Comparison of ENCODE assay signal across 24 cellular contexts in the genomic region with DNA sequence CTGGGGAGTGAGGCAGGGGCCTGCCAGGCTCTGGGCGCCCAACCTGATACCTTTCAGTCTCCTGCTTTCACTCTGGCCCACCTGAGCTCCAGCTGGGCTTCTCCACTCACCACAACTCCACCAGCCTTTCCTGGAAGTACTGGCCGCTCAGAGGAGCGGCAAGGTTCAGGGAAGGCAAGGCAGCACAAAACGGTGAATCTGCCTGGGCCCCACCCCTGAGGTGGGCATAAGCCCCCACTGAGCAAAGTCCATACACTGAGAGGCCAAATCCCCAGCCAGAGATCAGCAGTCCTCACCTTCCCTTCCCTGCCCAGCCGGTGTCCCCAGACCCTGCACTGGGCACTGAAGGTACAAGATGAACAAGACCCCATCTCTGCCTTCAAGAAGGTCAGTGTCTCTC.
A peak's percentile ranks its signal among the peaks of the same experiment; 100 is the strongest.
DNase-seq lines count a peak whose midpoint lies in the region; ATAC-seq and TF ChIP-seq lines count a peak whose summit lies in the region.
"Had no signal": no experiment of that assay in that cellular context is flagged by ENCODE, and none has a peak within 500 bp of the region (broad histone marks: within the 10 kb centered on the region; RNA-seq: fewer than 3 reads in every experiment).

No MANE protein-coding gene starts in this region.

- peaks cover 6 to 7% of the 10 kb centered on the region in 2 donors for H3K4me1 ChIP-seq in neuronal stem cell (ENCODE audit: control insufficient read depth in 2 of 2, insufficient read depth in 1 of 2, low read depth in 1 of 2, low read length in 2 of 2)
- H3K4me1 ChIP-seq: A549, BE2C had no signal

- DNase-seq in activated naive CD4-positive, alpha-beta T cell treated with anti-CD3 and anti-CD28 coated beads, Interleukin-2, amount 10 ng/mL, durations not matched to agents 7 days and 5 days = peak; percentile 11
- DNase-seq in activated naive CD4-positive, alpha-beta T cell treated with anti-CD3 and anti-CD28 coated beads, Interleukin-2, amount 50 U/mL, for 16 hours = no peak
- DNase-seq in neuronal stem cell (ENCODE audit: low spot score) = no peak
- no peak for DNase-seq in stimulated activated effector memory CD8-positive, alpha-beta T cell treated with anti-CD3 and anti-CD28 coated beads, Interleukin-12 subunit alpha, Interleukin-12 subunit beta, amount 100 ng/mL, for 72 hours (ENCODE audit: low spot score in 2 of 2)
- no peak for DNase-seq in activated CD8-positive, alpha-beta T cell treated with anti-CD3 and anti-CD28 coated beads for 36 hours
- DNase-seq in NCI-H2029 treated with DMSO at 0.1 percent for 48 hours (lab: John Stamatoyannopoulos, UW) = no peak
- DNase-seq: ACHN; AML-193; BE2C; CD4-positive, alpha-beta T cell; DMS 273 treated with DMSO at 0.1 percent for 48 hours; DMS79; EL; GDM1; H9 had no signal

- no peak for TF ChIP-seq CTCF in activated CD8-positive, alpha-beta T cell treated with anti-CD3 and anti-CD28 coated beads for 36 hours (IDR thresholded peaks at IDR 0.05)

- CTCF ChIA-PET in activated naive CD4-positive, alpha-beta T cell treated with anti-CD3 and anti-CD28 coated beads, Interleukin-2, amount 10 ng/mL, durations not matched to agents 7 days and 5 days (lab: Charles Lee) = interaction anchor here (1.0 kb wide), 1 partner anchor 449 kb away, joined by 3 read pairs; no protein-coding TSS in a partner anchor
- CTCF ChIA-PET in activated CD8-positive, alpha-beta T cell treated with anti-CD3 and anti-CD28 coated beads for 36 hours (lab: Charles Lee) = no interaction called here

- H3K4me2 ChIP-seq in neuronal stem cell (ENCODE audit: insufficient read depth, low read length, poor library complexity, severe bottlenecking) = no peak overlapping the region
- H3K4me2 ChIP-seq: A549; BLaER1 treated with 17β-estradiol and CSF1 and Interleukin-3, amounts not matched to agents 10 nM and 100 nM; GM23338 had no signal

- H3K4ac ChIP-seq in neuronal stem cell (ENCODE audit: low read length) = no peak overlapping the region

- peaks cover 2 to 5% of the 10 kb centered on the region in 2 donors for H3K9me3 ChIP-seq in neuronal stem cell (replicated peaks in 1 of 2; ENCODE audit: control insufficient read depth in 2 of 2, insufficient read depth in 1 of 2, low read depth in 1 of 2, low read length in 2 of 2)
- H3K9me3 ChIP-seq: A549, BE2C had no signal

- H3K36me3 Mint-ChIP-seq in activated naive CD4-positive, alpha-beta T cell treated with anti-CD3 and anti-CD28 coated beads, Interleukin-2, amount 10 ng/mL, durations not matched to agents 7 days and 5 days = no peaks in the 10 kb centered on the region
- H3K36me3 Mint-ChIP-seq in activated T-helper 17 cell treated with anti-CD3 and anti-CD28 coated beads, Interleukin-2, amount 50 U/mL, for 72 hours (ENCODE audit: low read depth) = no peaks in the 10 kb centered on the region
- H3K36me3 Mint-ChIP-seq in stimulated activated effector memory CD8-positive, alpha-beta T cell treated with anti-CD3 and anti-CD28 coated beads, Interleukin-12 subunit alpha, Interleukin-12 subunit beta, amount 100 ng/mL, for 72 hours = no peaks in the 10 kb centered on the region
- no peaks in the 10 kb centered on the region for H3K36me3 Mint-ChIP-seq in activated CD8-positive, alpha-beta T cell treated with anti-CD3 and anti-CD28 coated beads for 36 hours (ENCODE audit: low read depth)
- H3K36me3 Mint-ChIP-seq: CD14-positive monocyte; CD8-positive, alpha-beta memory T cell had no signal

- peak overlapping the region; percentile 33 for H2BK15ac ChIP-seq in neuronal stem cell (ENCODE audit: low read length)

- peaks cover 53% of the 10 kb centered on the region for H3K27me3 Mint-ChIP-seq in activated naive CD4-positive, alpha-beta T cell treated with anti-CD3 and anti-CD28 coated beads, Interleukin-2, amount 10 ng/mL, durations not matched to agents 7 days and 5 days
- no peaks in the 10 kb centered on the region for H3K27me3 Mint-ChIP-seq in activated T-helper 17 cell treated with anti-CD3 and anti-CD28 coated beads, Interleukin-2, amount 50 U/mL, for 72 hours
- no peaks in the 10 kb centered on the region for H3K27me3 Mint-ChIP-seq in activated CD8-positive, alpha-beta T cell treated with anti-CD3 and anti-CD28 coated beads for 36 hours
- H3K27me3 Mint-ChIP-seq: CD4-positive, alpha-beta T cell had no signal

- no peak overlapping the region for H3K27ac Mint-ChIP-seq in activated naive CD4-positive, alpha-beta T cell treated with anti-CD3 and anti-CD28 coated beads, Interleukin-2, amount 10 ng/mL, durations not matched to agents 7 days and 5 days
- peak overlapping the region; percentile 11 for H3K27ac Mint-ChIP-seq in activated T-helper 17 cell treated with anti-CD3 and anti-CD28 coated beads, Interleukin-2, amount 50 U/mL, for 72 hours
- peak overlapping the region; percentile 65 for H3K27ac Mint-ChIP-seq in stimulated activated effector memory CD8-positive, alpha-beta T cell treated with anti-CD3 and anti-CD28 coated beads, Interleukin-12 subunit alpha, Interleukin-12 subunit beta, amount 100 ng/mL, for 72 hours
- H3K27ac Mint-ChIP-seq in activated CD8-positive, alpha-beta T cell treated with anti-CD3 and anti-CD28 coated beads for 36 hours = no peak overlapping the region
- H3K27ac Mint-ChIP-seq: CD4-positive, alpha-beta T cell; CD8-positive, alpha-beta memory T cell; GM23338; H9 had no signal

- no peak overlapping the region for H4K8ac ChIP-seq in neuronal stem cell (ENCODE audit: low read depth, low read length)

- no peak overlapping the region for H3K14ac ChIP-seq in neuronal stem cell (ENCODE audit: low read length)

- H3K9ac ChIP-seq in neuronal stem cell (ENCODE audit: low read depth, low read length, poor library complexity) = no peak overlapping the region
- H3K9ac ChIP-seq: BLaER1 treated with 17β-estradiol and CSF1 and Interleukin-3, amounts not matched to agents 10 nM and 100 nM had no signal

- H3K4me3 Mint-ChIP-seq in activated naive CD4-positive, alpha-beta T cell treated with anti-CD3 and anti-CD28 coated beads, Interleukin-2, amount 10 ng/mL, durations not matched to agents 7 days and 5 days = no peak overlapping the region
- H3K4me3 Mint-ChIP-seq in activated T-helper 17 cell treated with anti-CD3 and anti-CD28 coated beads, Interleukin-2, amount 50 U/mL, for 72 hours = no peak overlapping the region
- H3K4me3 Mint-ChIP-seq in stimulated activated effector memory CD8-positive, alpha-beta T cell treated with anti-CD3 and anti-CD28 coated beads, Interleukin-12 subunit alpha, Interleukin-12 subunit beta, amount 100 ng/mL, for 72 hours = no peak overlapping the region
- H3K4me3 Mint-ChIP-seq in activated CD8-positive, alpha-beta T cell treated with anti-CD3 and anti-CD28 coated beads for 36 hours = no peak overlapping the region
- H3K4me3 Mint-ChIP-seq: CD14-positive monocyte; CD4-positive, alpha-beta T cell; CD8-positive, alpha-beta memory T cell; GM23338; H9 had no signal

- no peak overlapping the region for H3K23ac ChIP-seq in neuronal stem cell (ENCODE audit: low read depth, low read length, poor library complexity)

- no peak overlapping the region for H2BK120ac ChIP-seq in neuronal stem cell (ENCODE audit: low read depth, low read length)

- no peak overlapping the region for H2BK5ac ChIP-seq in neuronal stem cell (ENCODE audit: low read length)

- POLR2A ChIA-PET in activated CD8-positive, alpha-beta T cell treated with anti-CD3 and anti-CD28 coated beads for 36 hours (lab: Charles Lee) = no interaction called here

- no peak overlapping the region for H3K4me3 ChIP-seq in neuronal stem cell (ENCODE audit: low read length in 2 of 2)
- H3K4me3 ChIP-seq: A549; BLaER1 treated with 17β-estradiol and CSF1 and Interleukin-3, amounts not matched to agents 10 nM and 100 nM; GM12878; GM23338 had no signal

- H2BK12ac ChIP-seq in neuronal stem cell (ENCODE audit: low read length) = no peak overlapping the region

- H4K91ac ChIP-seq in neuronal stem cell (ENCODE audit: low read depth, low read length, poor library complexity) = no peak overlapping the region

- peaks cover 0 to 42% (median 0%) of the 10 kb centered on the region in 3 experiments for H3K27me3 ChIP-seq in neuronal stem cell (ENCODE audit: control insufficient read depth in 3 of 3, insufficient read depth in 3 of 3, low read depth in 1 of 3, low read length in 3 of 3)
- H3K27me3 ChIP-seq: BLaER1 treated with 17β-estradiol and CSF1 and Interleukin-3, amounts not matched to agents 10 nM and 100 nM had no signal

- no peak overlapping the region for H2AK5ac ChIP-seq in neuronal stem cell (ENCODE audit: low read depth, low read length)

- peak overlapping the region; percentile 42 for H3K18ac ChIP-seq in neuronal stem cell (ENCODE audit: low read length)

- H3K36me3 ChIP-seq in neuronal stem cell (replicated peaks in 1 of 2; ENCODE audit: control insufficient read depth in 2 of 2, insufficient read depth in 2 of 2, low read length in 2 of 2) = no peaks in the 10 kb centered on the region
- H3K36me3 ChIP-seq: BE2C; BLaER1 treated with 17β-estradiol and CSF1 and Interleukin-3, amounts not matched to agents 10 nM and 100 nM had no signal

- peaks cover 1% of the 10 kb centered on the region for H3K9me3 Mint-ChIP-seq in activated naive CD4-positive, alpha-beta T cell treated with anti-CD3 and anti-CD28 coated beads, Interleukin-2, amount 10 ng/mL, durations not matched to agents 7 days and 5 days
- H3K9me3 Mint-ChIP-seq in activated T-helper 17 cell treated with anti-CD3 and anti-CD28 coated beads, Interleukin-2, amount 50 U/mL, for 72 hours = no peaks in the 10 kb centered on the region
- H3K9me3 Mint-ChIP-seq in stimulated activated effector memory CD8-positive, alpha-beta T cell treated with anti-CD3 and anti-CD28 coated beads, Interleukin-12 subunit alpha, Interleukin-12 subunit beta, amount 100 ng/mL, for 72 hours = no peaks in the 10 kb centered on the region
- no peaks in the 10 kb centered on the region for H3K9me3 Mint-ChIP-seq in activated CD8-positive, alpha-beta T cell treated with anti-CD3 and anti-CD28 coated beads for 36 hours
- H3K9me3 Mint-ChIP-seq: CD4-positive, alpha-beta T cell; CD8-positive, alpha-beta memory T cell had no signal

- H2AFZ ChIP-seq in neuronal stem cell (ENCODE audit: low read length) = no peak overlapping the region
- H2AFZ ChIP-seq: GM23338 had no signal

- no CpG with 5 or more reads among the region's 5 CpGs for WGBS in neuronal stem cell (ENCODE audit: extremely low coverage in 2 of 2, insufficient read length in 2 of 2, insufficient replicate concordance in 1 of 2), 2 donors

- H3K4me1 Mint-ChIP-seq in activated naive CD4-positive, alpha-beta T cell treated with anti-CD3 and anti-CD28 coated beads, Interleukin-2, amount 10 ng/mL, durations not matched to agents 7 days and 5 days = peaks cover 20% of the 10 kb centered on the region
- H3K4me1 Mint-ChIP-seq in activated T-helper 17 cell treated with anti-CD3 and anti-CD28 coated beads, Interleukin-2, amount 50 U/mL, for 72 hours = peaks cover 17% of the 10 kb centered on the region
- peaks cover 24% of the 10 kb centered on the region for H3K4me1 Mint-ChIP-seq in stimulated activated effector memory CD8-positive, alpha-beta T cell treated with anti-CD3 and anti-CD28 coated beads, Interleukin-12 subunit alpha, Interleukin-12 subunit beta, amount 100 ng/mL, for 72 hours
- peaks cover 18% of the 10 kb centered on the region for H3K4me1 Mint-ChIP-seq in activated CD8-positive, alpha-beta T cell treated with anti-CD3 and anti-CD28 coated beads for 36 hours (ENCODE audit: low read depth)

- H3K27ac ChIP-seq in neuronal stem cell (replicated peaks; ENCODE audit: low read length) = no peak overlapping the region
- H3K27ac ChIP-seq: 22Rv1; A549; BLaER1 treated with 17β-estradiol and CSF1 and Interleukin-3, amounts not matched to agents 10 nM and 100 nM had no signal

- H3K79me1 ChIP-seq in neuronal stem cell (ENCODE audit: low read depth, low read length) = no peaks in the 10 kb centered on the region

- ATAC-seq in activated T-helper 17 cell treated with anti-CD3 and anti-CD28 coated beads, Interleukin-2, amount 50 U/mL, for 72 hours (replicated peaks) = no peak
- no peak for ATAC-seq in stimulated activated effector memory CD8-positive, alpha-beta T cell treated with anti-CD3 and anti-CD28 coated beads, Interleukin-12 subunit alpha, Interleukin-12 subunit beta, amount 100 ng/mL, for 72 hours
- ATAC-seq in activated CD8-positive, alpha-beta T cell treated with anti-CD3 and anti-CD28 coated beads for 36 hours = no peak
- ATAC-seq: A549, GM12878, GM23338, HCT116 had no signal

- intact Hi-C loops in activated CD8-positive, alpha-beta T cell treated with anti-CD3 and anti-CD28 coated beads for 36 hours (cut with micrococcal nuclease) = no loop called here

Comparison
In these comparisons a context has a peak if more than half of its experiments do, and no peak if none do; other contexts are left out.
1. H3K27ac Mint-ChIP-seq: peak in activated T-helper 17 cell treated with anti-CD3 and anti-CD28 coated beads, Interleukin-2, amount 50 U/mL, for 72 hours (single experiment) and stimulated activated effector memory CD8-positive, alpha-beta T cell treated with anti-CD3 and anti-CD28 coated beads, Interleukin-12 subunit alpha, Interleukin-12 subunit beta, amount 100 ng/mL, for 72 hours (single experiment); none in activated naive CD4-positive, alpha-beta T cell treated with anti-CD3 and anti-CD28 coated beads, Interleukin-2, amount 10 ng/mL, durations not matched to agents 7 days and 5 days (single experiment) and activated CD8-positive, alpha-beta T cell treated with anti-CD3 and anti-CD28 coated beads for 36 hours (single experiment).